Comparison of ENCODE assay signal across 32 cellular contexts in the genomic region with DNA sequence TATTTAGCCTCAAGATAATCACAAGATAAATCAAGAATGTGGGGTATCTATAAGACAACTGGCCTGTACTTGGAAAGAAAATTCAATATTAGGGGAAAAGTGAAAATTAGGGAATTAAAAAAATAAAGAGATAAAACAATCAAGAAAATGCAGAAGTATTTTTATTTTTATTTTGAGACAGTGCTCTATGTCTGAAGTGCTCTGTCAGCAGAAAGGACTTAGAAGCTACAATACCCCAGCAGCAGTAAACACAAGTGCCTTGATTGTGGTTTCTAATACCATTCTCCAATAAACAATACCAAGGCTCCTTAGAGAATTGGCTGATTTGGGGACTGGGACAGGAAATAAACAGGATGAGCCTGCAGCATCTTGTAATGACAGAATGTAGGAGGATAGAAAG.
"Had no signal": no experiment of that assay in that cellular context is flagged by ENCODE, and none has a peak within 500 bp of the region (broad histone marks: within the 10 kb centered on the region; RNA-seq: fewer than 3 reads in every experiment).

No MANE protein-coding gene starts in this region.

- H3K4me1 ChIP-seq: adrenal gland, body of pancreas, breast epithelium had no signal

- H3K9me3 ChIP-seq: adrenal gland, body of pancreas, breast epithelium had no signal

- H3K4me3 ChIP-seq: adrenal gland, body of pancreas, breast epithelium had no signal

- ATAC-seq: activated CD4-positive, alpha-beta T cell treated with anti-CD3 and anti-CD28 coated beads for 36 hours; activated CD8-positive, alpha-beta memory T cell treated with anti-CD3 and anti-CD28 coated beads, Interleukin-2, amount 10 ng/mL, durations not matched to agents 7 days and 5 days; activated CD8-positive, alpha-beta T cell treated with anti-CD3 and anti-CD28 coated beads, Interleukin-2, amount 10 ng/mL, durations not matched to agents 7 days and 5 days; activated naive CD4-positive, alpha-beta T cell treated with anti-CD3 and anti-CD28 coated beads, Interleukin-2, amount 50 U/mL, for 72 hours; body of pancreas had no signal

- H3K36me3 ChIP-seq: adrenal gland, brain microvascular endothelial cell, breast epithelium had no signal

- DNase-seq: activated B cell treated with CpG ODN at 0.5 μM for 24 hours; activated CD4-positive, alpha-beta memory T cell treated with anti-CD3 and anti-CD28 coated beads, Interleukin-2, amount 10 ng/mL, durations not matched to agents 7 days and 5 days; activated CD4-positive, alpha-beta T cell treated with anti-CD3 and anti-CD28 coated beads for 36 hours; activated CD4-positive, alpha-beta T cell treated with anti-CD3 and anti-CD28 coated beads for 48 hours; activated CD4-positive, alpha-beta T cell treated with anti-CD3 and anti-CD28 coated beads, Interleukin-2, amount 10 ng/mL, durations not matched to agents 7 days and 5 days; activated CD4-positive, alpha-beta T cell treated with anti-CD3 and anti-CD28 coated beads, Interleukin-2, amount 50 U/mL, for 48 hours; activated CD4-positive, CD25-positive, alpha-beta regulatory T cell treated with anti-CD3 and anti-CD28 coated beads, Interleukin-2, amount 50 U/mL, for 72 hours; activated CD8-positive, alpha-beta memory T cell treated with anti-CD3 and anti-CD28 coated beads for 24 hours; activated CD8-positive, alpha-beta memory T cell treated with anti-CD3 and anti-CD28 coated beads, Interleukin-2, amount 10 ng/mL, durations not matched to agents 7 days and 5 days; activated CD8-positive, alpha-beta memory T cell treated with anti-CD3 and anti-CD28 coated beads, Interleukin-2, amount 50 U/mL, for 48 hours; activated CD8-positive, alpha-beta T cell treated with anti-CD3 and anti-CD28 coated beads, Interleukin-2, amount 10 ng/mL, durations not matched to agents 7 days and 5 days; activated effector memory CD4-positive, alpha-beta T cell treated with Interleukin-2 at 50 U/mL for 16 hours; activated gamma-delta T cell; activated naive CD4-positive, alpha-beta T cell treated with anti-CD3 and anti-CD28 coated beads, Interleukin-2, amount 10 ng/mL, durations not matched to agents 7 days and 5 days; activated naive CD4-positive, alpha-beta T cell treated with Interleukin-2 at 50 U/mL for 16 hours; activated naive CD8-positive, alpha-beta T cell treated with anti-CD3 and anti-CD28 coated beads for 36 hours; activated T-cell treated with anti-CD3 and anti-CD28 coated beads, Interleukin-2, amount 50 U/mL, for 24 hours; activated T-cell treated with anti-CD3 and anti-CD28 coated beads, Interleukin-2, amount 50 U/mL, for 48 hours; adrenal gland; amniotic stem cell; aorta; body of pancreas; brain microvascular endothelial cell; central memory CD4-positive, alpha-beta T cell; T-helper 2 cell; T-helper 9 cell had no signal

- H3K27ac ChIP-seq: adrenal gland, body of pancreas, brain microvascular endothelial cell, breast epithelium, VCaP had no signal

- FAIRE-seq: astrocyte, colon, TTC549 had no signal

- H3K27me3 ChIP-seq: adrenal gland, body of pancreas, brain microvascular endothelial cell, breast epithelium had no signal
